18 cellular contexts compared by ENCODE assay signal in genomic region chr2:84901593-84902120, GRCh38. TPM values are rescaled to one million over a fixed set of nuclear protein-coding genes. Genes with fewer than 3 reads are reported as not detected.
DNase-seq lines count a peak whose midpoint lies in the region; ATAC-seq and TF ChIP-seq lines count a peak whose summit lies in the region.
"Had no signal": no experiment of that assay in that cellular context is flagged by ENCODE, and none has a peak within 500 bp of the region (broad histone marks: within the 10 kb centered on the region; RNA-seq: fewer than 3 reads in every experiment).

No MANE protein-coding gene starts in this region.

- peaks cover 11% of the 10 kb centered on the region for H3K79me2 ChIP-seq in MM.1S (ENCODE audit: low read length)

- H3K4me3 ChIP-seq in CD8-positive, alpha-beta T cell (ENCODE audit: low read depth, low read length): no peak overlapping the region
- H3K4me3 ChIP-seq in brain microvascular endothelial cell (ENCODE audit: low read depth, low read length): no peak overlapping the region
- no peak overlapping the region for H3K4me3 ChIP-seq in MM.1S (ENCODE audit: low read length)
- H3K4me3 ChIP-seq: K562, testis had no signal

- H2AFZ ChIP-seq in MM.1S (ENCODE audit: low read length): no peak overlapping the region

- no peaks in the 10 kb centered on the region for H3K9me2 ChIP-seq in MM.1S (replicated peaks; ENCODE audit: insufficient read depth, low read length)

- no peaks in the 10 kb centered on the region; the same call in 1 of the 2 replicates for H3F3A ChIP-seq in MM.1S (ENCODE audit: insufficient read depth, low read length)

- peaks cover 12% of the 10 kb centered on the region for H3K36me3 Mint-ChIP-seq in CD8-positive, alpha-beta T cell
- peaks cover 4% of the 10 kb centered on the region for H3K36me3 Mint-ChIP-seq in nephron progenitor cell (ENCODE audit: low read depth)

- H3K9me3 Mint-ChIP-seq in CD8-positive, alpha-beta T cell: peaks cover 2% of the 10 kb centered on the region
- no peaks in the 10 kb centered on the region for H3K9me3 Mint-ChIP-seq in nephron progenitor cell
- H3K9me3 Mint-ChIP-seq: effector memory CD8-positive, alpha-beta T cell had no signal

- H3K4me1 Mint-ChIP-seq in CD8-positive, alpha-beta T cell (ENCODE audit: low read depth): peaks cover 59% of the 10 kb centered on the region
- peaks cover 17% of the 10 kb centered on the region for H3K4me1 Mint-ChIP-seq in nephron progenitor cell

- TF ChIP-seq CTCF in CD8-positive, alpha-beta T cell (IDR thresholded peaks at IDR 0.05): no peak
- TF ChIP-seq CTCF in brain microvascular endothelial cell (IDR thresholded peaks at IDR 0.05; ENCODE audit: low read depth, low read length, missing control alignments) (no peak), nephron progenitor cell (IDR thresholded peaks at IDR 0.05) (no peak), MM.1S (IDR thresholded peaks at IDR 0.05; ENCODE audit: low read length) (no peak)

- in situ Hi-C loops in brain microvascular endothelial cell (cut with HindIII; ENCODE audit: low pct_ligation_motif_present, low sequenced_read_pairs): no loop called here

- H3K4me3 Mint-ChIP-seq in CD8-positive, alpha-beta T cell: no peak overlapping the region
- H3K4me3 Mint-ChIP-seq in nephron progenitor cell: no peak overlapping the region
- H3K4me3 Mint-ChIP-seq: effector memory CD8-positive, alpha-beta T cell had no signal

- peaks cover 45% of the 10 kb centered on the region for H3K4me1 ChIP-seq in CD8-positive, alpha-beta T cell (ENCODE audit: insufficient read depth, low read length)
- H3K4me1 ChIP-seq in MM.1S (ENCODE audit: low read length): peaks cover 6% of the 10 kb centered on the region
- H3K4me1 ChIP-seq: Caco-2 had no signal

- peaks cover 5% of the 10 kb centered on the region for H3K36me3 ChIP-seq in CD8-positive, alpha-beta T cell (ENCODE audit: insufficient read depth, low read length)
- H3K36me3 ChIP-seq in brain microvascular endothelial cell (replicated peaks) (peaks cover 11% of the 10 kb centered on the region), MM.1S (replicated peaks; ENCODE audit: insufficient read depth, low read length) (no peaks in the 10 kb centered on the region)

- H3K4me2 ChIP-seq in MM.1S (ENCODE audit: low read depth, low read length): no peak overlapping the region

- H4K20me1 ChIP-seq in MM.1S (ENCODE audit: insufficient read depth, low read length): no peaks in the 10 kb centered on the region

- CTCF ChIA-PET in CD8-positive, alpha-beta T cell (lab: Charles Lee): interaction anchor here (1.1 to 3.5 kb wide), 4 partner anchors 12 to 26 kb away, joined by 3 to 13 read pairs (median 8); no protein-coding TSS in a partner anchor

- POLR2A ChIA-PET in CD8-positive, alpha-beta T cell (lab: Charles Lee): interaction anchor here (7.1 kb wide), 1 partner anchor 20 kb away, joined by 153 read pairs; no protein-coding TSS in a partner anchor

- ATAC-seq in CD8-positive, alpha-beta T cell: no peak
- ATAC-seq: effector memory CD8-positive, alpha-beta T cell; K562; naive thymus-derived CD4-positive, alpha-beta T cell had no signal

- no peak overlapping the region for H3K9ac ChIP-seq in MM.1S (ENCODE audit: low read length)

- no peaks in the 10 kb centered on the region for H3K27me3 Mint-ChIP-seq in CD8-positive, alpha-beta T cell (ENCODE audit: low read depth)
- H3K27me3 Mint-ChIP-seq in nephron progenitor cell (ENCODE audit: low read depth, poor library complexity): peaks cover 4% of the 10 kb centered on the region
- H3K27me3 Mint-ChIP-seq: effector memory CD8-positive, alpha-beta T cell; naive thymus-derived CD4-positive, alpha-beta T cell had no signal

- no peak overlapping the region for H3K27ac ChIP-seq in CD8-positive, alpha-beta T cell (ENCODE audit: low read depth, low read length)
- H3K27ac ChIP-seq in brain microvascular endothelial cell: no peak overlapping the region
- no peak overlapping the region for H3K27ac ChIP-seq in MM.1S (ENCODE audit: low read length)
- H3K27ac ChIP-seq: testis had no signal

- peak overlapping the region; percentile 60 for H3K27ac Mint-ChIP-seq in CD8-positive, alpha-beta T cell
- peak overlapping the region; percentile 26 for H3K27ac Mint-ChIP-seq in nephron progenitor cell
- H3K27ac Mint-ChIP-seq: effector memory CD8-positive, alpha-beta T cell had no signal

- DNase-seq in CD8-positive, alpha-beta T cell: no peak
- peak; percentile 93 for DNase-seq in LHCN-M2 (ENCODE audit: low read depth)
- peak; percentile 75 for DNase-seq in brain microvascular endothelial cell
- DNase-seq in nephron progenitor cell: no peak
- DNase-seq in occipital lobe (lab: John Stamatoyannopoulos, UW): no peak
- DNase-seq in MM.1S: no peak
- DNase-seq in LoVo (ENCODE audit: low spot score): no peak
- no peak for DNase-seq in SHP77 (lab: John Stamatoyannopoulos, UW)
- DNase-seq: amygdala; Caco-2; effector memory CD8-positive, alpha-beta T cell; kidney glomerular epithelial cell; NCI-H1694; NCI-H82; T1000; testis had no signal

- no peaks in the 10 kb centered on the region for H3K27me3 ChIP-seq in CD8-positive, alpha-beta T cell (ENCODE audit: insufficient read depth, low read length)
- no peaks in the 10 kb centered on the region for H3K27me3 ChIP-seq in brain microvascular endothelial cell (replicated peaks)
- no peaks in the 10 kb centered on the region for H3K27me3 ChIP-seq in MM.1S (replicated peaks; ENCODE audit: insufficient read depth, low read length)
- H3K27me3 ChIP-seq: testis had no signal

- no peaks in the 10 kb centered on the region for H3K9me3 ChIP-seq in CD8-positive, alpha-beta T cell (ENCODE audit: low read length)
- H3K9me3 ChIP-seq in MM.1S (replicated peaks; ENCODE audit: insufficient read depth, low read length): no peaks in the 10 kb centered on the region
- H3K9me3 ChIP-seq: Caco-2, testis had no signal

- intact Hi-C loops in CD8-positive, alpha-beta T cell (cut with DNase I, micrococcal nuclease): no loop called here

RNA-seq across cellular contexts. Expression of gene TMSB10, which starts 3.8 kb away (rescaled TPM):
- 1,000 to 10,000 TPM; 1,479 to 1,577 TPM for total RNA-seq in CD8-positive, alpha-beta T cell
- total RNA-seq in LHCN-M2 (2014; rRNA removed) (8,362 and 12,675 TPM in 2 replicates), occipital lobe (2,498 TPM)
- polyA plus RNA-seq in LHCN-M2 (2012): 12,366 TPM

RNA-seq across cellular contexts. Expression of gene TRABD2A, which starts 20.8 kb away (rescaled TPM):
- total RNA-seq in CD8-positive, alpha-beta T cell: 100 to 1,000 TPM; 138 to 142 TPM
- total RNA-seq in LHCN-M2 (2014; rRNA removed) (9.7 and 14.8 TPM in 2 replicates), occipital lobe (1.1 TPM)
- polyA plus RNA-seq in LHCN-M2 (2012): 1.1 TPM

Comparison
In these comparisons a context has a peak if more than half of its experiments do, and no peak if none do; other contexts are left out.
1. DNase-seq: peak in LHCN-M2 (single experiment) and brain microvascular endothelial cell (single experiment); none in CD8-positive, alpha-beta T cell (0 of 7), nephron progenitor cell (single experiment), occipital lobe (single experiment), MM.1S (single experiment), LoVo (single experiment) and SHP77 (0 of 2).